Comparison of ENCODE assay signal across 15 cellular contexts in the genomic region with DNA sequence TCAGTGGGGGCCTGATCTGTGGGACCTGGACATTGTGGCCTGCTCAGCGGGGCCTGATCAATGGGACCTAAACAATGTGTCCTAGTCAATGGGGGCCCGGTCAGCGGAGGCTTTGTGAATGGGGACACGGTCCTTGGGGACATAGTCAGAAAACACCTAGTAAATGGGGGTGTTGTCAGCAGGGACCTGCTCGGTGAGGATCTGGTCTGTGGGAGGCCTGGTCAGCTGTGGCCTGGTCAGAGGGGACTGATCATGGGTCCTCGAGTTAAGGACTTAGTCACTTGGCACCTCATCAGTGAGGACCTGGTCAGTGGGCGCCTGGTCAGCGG. TPM values are rescaled to one million over a fixed set of nuclear protein-coding genes. Genes with fewer than 3 reads are reported as not detected.
DNase-seq lines count a peak whose midpoint lies in the region; ATAC-seq and TF ChIP-seq lines count a peak whose summit lies in the region.
"Had no signal": no experiment of that assay in that cellular context is flagged by ENCODE, and none has a peak within 500 bp of the region (broad histone marks: within the 10 kb centered on the region; RNA-seq: fewer than 3 reads in every experiment).

No MANE protein-coding gene starts in this region.

- H2BK120ac ChIP-seq in trophoblast cell (ENCODE audit: insufficient read depth, low read length, poor library complexity) = no peak overlapping the region

- intact Hi-C loops in left cardiac atrium (cut with DNase I) (no loop called here), right cardiac atrium (cut with DNase I) (no loop called here), mammary epithelial cell (cut with micrococcal nuclease) (no loop called here)

- H4K91ac ChIP-seq in trophoblast cell (ENCODE audit: low read depth, low read length) = no peak overlapping the region

- H3K18ac ChIP-seq in trophoblast cell (ENCODE audit: low read length) = no peak overlapping the region

- H3K27me3 ChIP-seq in right cardiac atrium (ENCODE audit: control insufficient read depth, insufficient read depth) (no peaks in the 10 kb centered on the region), trophoblast cell (ENCODE audit: insufficient read depth, low read length) (no peaks in the 10 kb centered on the region), mammary epithelial cell (ENCODE audit: insufficient read depth, low read length) (no peaks in the 10 kb centered on the region)
- H3K27me3 ChIP-seq: BLaER1 had no signal

- no peaks in the 10 kb centered on the region for H3K9me3 ChIP-seq in right cardiac atrium (ENCODE audit: control insufficient read depth, low read length)
- H3K9me3 ChIP-seq in trophoblast cell (ENCODE audit: insufficient read depth, low read depth, low read length) = peaks cover 52% of the 10 kb centered on the region
- H3K9me3 ChIP-seq in mammary epithelial cell (replicated peaks; ENCODE audit: insufficient read depth, low read length) = no peaks in the 10 kb centered on the region
- H3K9me3 ChIP-seq: A549, BLaER1 had no signal

- H2BK5ac ChIP-seq in trophoblast cell (ENCODE audit: low read depth, low read length, poor library complexity) = no peak overlapping the region

- in situ Hi-C loops in mammary epithelial cell (cut with MboI; ENCODE audit: low sequenced_read_pairs in 2 of 2) = loop anchor here in 1 of 2 donors (25.0 kb wide), 2 partner anchors 355 to 395 kb away; a partner anchor contains a TSS

- BruUV-seq in mammary epithelial cell (replicated peaks; lab: Mats Ljungman, UMichigan) = no TSS peak

- H4K8ac ChIP-seq in trophoblast cell (ENCODE audit: low read depth, low read length) = no peak overlapping the region

- H3K9ac ChIP-seq in trophoblast cell (ENCODE audit: low read length) (no peak overlapping the region), mammary epithelial cell (ENCODE audit: insufficient read depth, low read length) (no peak overlapping the region)
- H3K9ac ChIP-seq: BLaER1 had no signal

- dilution Hi-C loops in mammary epithelial cell (cut with HindIII; ENCODE audit: low sequenced_read_pairs) = no loop called here

- WGBS in right cardiac atrium = 93% methylated on average over 8 of the region's 8 CpGs
- no CpG with 5 or more reads among the region's 8 CpGs for WGBS in trophoblast cell (ENCODE audit: extremely low coverage, insufficient coverage, insufficient read length)
- WGBS in mammary epithelial cell (ENCODE audit: low coverage, missing lambda C conversion rate) = 92% methylated on average over 7 of the region's 8 CpGs

- ATAC-seq in left cardiac atrium (no peak), right cardiac atrium (no peak), left lobe of liver (no peak)
- ATAC-seq: A549, GM23338 had no signal

- H3K23ac ChIP-seq in trophoblast cell (ENCODE audit: low read length) = no peak overlapping the region

- H2AK5ac ChIP-seq in trophoblast cell (ENCODE audit: low read length) = no peak overlapping the region

- TF ChIP-seq CTCF in mammary epithelial cell (conservative IDR thresholded peaks at IDR 0.05 in 1 of 2, IDR thresholded peaks at IDR 0.05 in 1 of 2; ENCODE audit: extremely low read depth in 1 of 2, insufficient read depth in 1 of 2, low read depth in 1 of 2, low read length in 2 of 2) = no peak

- H4K20me1 ChIP-seq in mammary epithelial cell (ENCODE audit: insufficient read depth, low read length) = no peaks in the 10 kb centered on the region
- H4K20me1 ChIP-seq: BLaER1 had no signal

- H4K12ac ChIP-seq in trophoblast cell (ENCODE audit: low read depth, low read length) = no peak overlapping the region

- no peak overlapping the region for H3K4ac ChIP-seq in trophoblast cell (ENCODE audit: low read depth, low read length)

- no peaks in the 10 kb centered on the region for H3K79me2 ChIP-seq in trophoblast cell (ENCODE audit: control insufficient read depth, insufficient read depth, low read length, poor library complexity)
- no peaks in the 10 kb centered on the region for H3K79me2 ChIP-seq in mammary epithelial cell (ENCODE audit: insufficient read depth, low read length)

- H3K27ac ChIP-seq in right cardiac atrium (ENCODE audit: low read length) = no peak overlapping the region
- no peak overlapping the region for H3K27ac ChIP-seq in trophoblast cell (ENCODE audit: low read depth, low read length)
- H3K27ac ChIP-seq in mammary epithelial cell (ENCODE audit: insufficient read depth, low read depth, low read length) = no peak overlapping the region
- H3K27ac ChIP-seq: A549, BLaER1 had no signal

- H2AFZ ChIP-seq in trophoblast cell (ENCODE audit: insufficient read depth, low read length, poor library complexity) (no peak overlapping the region), mammary epithelial cell (ENCODE audit: low read depth, low read length) (no peak overlapping the region)
- H2AFZ ChIP-seq: GM23338 had no signal

- H3K4me3 ChIP-seq in right cardiac atrium (ENCODE audit: low read length) = no peak overlapping the region
- H3K4me3 ChIP-seq in trophoblast cell (ENCODE audit: low read depth, low read length) = peak overlapping the region; percentile 1
- no peak overlapping the region for H3K4me3 ChIP-seq in mammary epithelial cell (replicated peaks in 1 of 3; ENCODE audit: insufficient read depth in 1 of 3, low read depth in 2 of 3, low read length in 3 of 3)
- H3K4me3 ChIP-seq: A549, BLaER1, GM23338 had no signal

- no peaks in the 10 kb centered on the region for H3K79me1 ChIP-seq in trophoblast cell (ENCODE audit: low read length)

- H3K4me2 ChIP-seq in trophoblast cell (ENCODE audit: low read length) (no peak overlapping the region), mammary epithelial cell (ENCODE audit: insufficient read depth, low read depth, low read length) (no peak overlapping the region)
- H3K4me2 ChIP-seq: A549, BLaER1, GM23338 had no signal

- DNase-seq in left cardiac atrium (peak; percentile 19), right cardiac atrium (no peak), left lobe of liver (ENCODE audit: low spot score) (peak; percentile 15), trophoblast cell (no peak), occipital lobe (lab: John Stamatoyannopoulos, UW) (no peak), mammary epithelial cell (no peak), A172 (ENCODE audit: low spot score) (no peak)
- DNase-seq: AML-193; CD4-positive, alpha-beta memory T cell; DMS79 treated with DMSO at 0.1 percent for 48 hours; GF-D8; HCEC 1CT had no signal

- CTCF ChIA-PET in mammary epithelial cell (lab: Charles Lee; ENCODE audit: low non-redundant PET) = no interaction called here

- no peak overlapping the region for H3K14ac ChIP-seq in trophoblast cell (ENCODE audit: low read length)

- H2BK12ac ChIP-seq in trophoblast cell (ENCODE audit: low read length) = no peak overlapping the region

- H3K4me1 ChIP-seq in right cardiac atrium (ENCODE audit: control insufficient read depth, insufficient read depth, low read length) (no peaks in the 10 kb centered on the region), trophoblast cell (ENCODE audit: control insufficient read depth in 1 of 2, insufficient read depth in 2 of 2, low read length in 2 of 2) (no peaks in the 10 kb centered on the region), mammary epithelial cell (ENCODE audit: insufficient read depth, low read length) (no peaks in the 10 kb centered on the region)
- H3K4me1 ChIP-seq: A549 had no signal

- H3K36me3 ChIP-seq in trophoblast cell (ENCODE audit: control insufficient read depth in 1 of 2, insufficient read depth in 2 of 2, low read length in 2 of 2) (no peaks in the 10 kb centered on the region), mammary epithelial cell (ENCODE audit: insufficient read depth, low read length) (no peaks in the 10 kb centered on the region)
- H3K36me3 ChIP-seq: BLaER1 had no signal

RNA-seq across cellular contexts. Expression of a gene that starts 44.5 kb away (rescaled TPM):
- total RNA-seq in left cardiac atrium (100 to 1,000 TPM; 183 to 310 TPM), right cardiac atrium (100 to 1,000 TPM in 3 of 4 donors, 10 to 100 TPM in 1; 87.7 to 226 (median 130) TPM), left lobe of liver (21.0 TPM), occipital lobe (94.8 TPM), mammary epithelial cell (100 to 1,000 TPM; 716 to 802 TPM)
- polyA plus RNA-seq in right cardiac atrium (137 TPM), mammary epithelial cell (499 TPM)
- polyA plus RNA-seq in trophoblast cell (2013) = 859 and 864 TPM in 2 replicates
- polyA minus RNA-seq in mammary epithelial cell = 299 TPM
- total RNA-seq in A172 (2014; rRNA removed; shearing (Covaris generic)) = 1,516 and 1,534 TPM in 2 replicates

Comparison
In these comparisons a context has a peak if more than half of its experiments do, and no peak if none do; other contexts are left out.
1. DNase-seq: peak in left cardiac atrium (single experiment) and left lobe of liver (single experiment); none in right cardiac atrium (0 of 3), trophoblast cell (0 of 2), occipital lobe (single experiment), mammary epithelial cell (single experiment) and A172 (single experiment).